In genomic region chr4:88219099-88219498, GRCh38 we compare ENCODE assay signal across 8 cellular contexts.
DNase-seq lines count a peak whose midpoint lies in the region; ATAC-seq, FAIRE-seq and TF ChIP-seq lines count a peak whose summit lies in the region.

No MANE protein-coding gene starts in this region.

- in situ Hi-C loops in GM13976 (cut with MboI; ENCODE audit: low sequenced_read_pairs, unreplicated experiment): loop anchor here (5.0 to 10.0 kb wide), 3 partner anchors 184 to 364 kb away; no protein-coding TSS in a partner anchor

- peak; percentile 70 for ATAC-seq in HG03469 (IDR thresholded peaks at IDR 0.05; ENCODE audit: unreplicated experiment)

- TF ChIP-seq CTCF in GM13976 (IDR thresholded peaks at IDR 0.05; ENCODE audit: borderline replicate concordance, control extremely low read depth, extremely low read depth, insufficient read depth, missing control alignments): peak; percentile 30

- FAIRE-seq in urothelium cell line (lab: Jason Lieb, UNC): no peak

- DNase-seq in AG08396 (ENCODE audit: low spot score) (peak; percentile 35), GM13976 (ENCODE audit: low spot score) (peak; percentile 55), NOMO-1 treated with DMSO at 0.1 percent for 48 hours (lab: John Stamatoyannopoulos, UW; ENCODE audit: unreplicated experiment) (peak; percentile 53), left kidney (ENCODE audit: low read depth, low spot score) (peak; percentile 66), urothelium cell line (ENCODE audit: low spot score) (peak; percentile 31), activated gamma-delta T cell treated with Interleukin-2 at 50 U/mL for 16 hours (no peak)
- peak; percentile 49 for DNase-seq in central memory CD4-positive, alpha-beta T cell
